In genomic region chr7:7595451-7595850, GRCh38 we compare ENCODE assay signal across 9 cellular contexts. TPM values are rescaled to one million over a fixed set of nuclear protein-coding genes. Genes with fewer than 3 reads are reported as not detected.
DNase-seq lines count a peak whose midpoint lies in the region; ATAC-seq and TF ChIP-seq lines count a peak whose summit lies in the region.
"Had no signal": no experiment of that assay in that cellular context is flagged by ENCODE, and none has a peak within 500 bp of the region (broad histone marks: within the 10 kb centered on the region; RNA-seq: fewer than 3 reads in every experiment).

No MANE protein-coding gene starts in this region.

- DNase-seq in DMS114 treated with DMSO at 0.1 percent for 48 hours (lab: John Stamatoyannopoulos, UW; ENCODE audit: unreplicated experiment) (peak; percentile 10), NCI-H1092 (lab: John Stamatoyannopoulos, UW) (peak; percentile 9), breast epithelium (ENCODE audit: low spot score in 2 of 2) (no peak), hypothalamus (lab: John Stamatoyannopoulos, UW) (no peak)
- no peak for DNase-seq in natural killer cell treated with Interleukin-12 subunit alpha and Interleukin-12 subunit beta and Interleukin-15 and Interleukin-18, amount 100 ng/mL, for 72 hours (ENCODE audit: low spot score)
- no peak for DNase-seq in activated naive CD4-positive, alpha-beta T cell treated with anti-CD3 and anti-CD28 coated beads for 36 hours

- intact Hi-C loops in breast epithelium (cut with DNase I; ENCODE audit: low total_unique reads) = no loop called here
- intact Hi-C loops in activated naive CD4-positive, alpha-beta T cell treated with anti-CD3 and anti-CD28 coated beads for 36 hours (cut with micrococcal nuclease) = loop anchor here (1.0 to 5.0 kb wide), 5 partner anchors 166 to 701 kb away; no protein-coding TSS in a partner anchor

- no peaks in the 10 kb centered on the region for H3K9me3 ChIP-seq in breast epithelium

- peaks cover 9 to 16% of the 10 kb centered on the region in 2 donors for H3K4me1 Mint-ChIP-seq in natural killer cell treated with Interleukin-12 subunit alpha and Interleukin-12 subunit beta and Interleukin-15 and Interleukin-18, amount 100 ng/mL, for 72 hours (ENCODE audit: low read depth in 2 of 2)
- peaks cover 3% of the 10 kb centered on the region for H3K4me1 Mint-ChIP-seq in activated naive CD4-positive, alpha-beta T cell treated with anti-CD3 and anti-CD28 coated beads for 36 hours (ENCODE audit: low read depth)

- H3K27me3 Mint-ChIP-seq in natural killer cell treated with Interleukin-12 subunit alpha and Interleukin-12 subunit beta and Interleukin-15 and Interleukin-18, amount 100 ng/mL, for 72 hours = no peaks in the 10 kb centered on the region
- H3K27me3 Mint-ChIP-seq in activated naive CD4-positive, alpha-beta T cell treated with anti-CD3 and anti-CD28 coated beads for 36 hours (ENCODE audit: low read depth) = no peaks in the 10 kb centered on the region

- no peak for ATAC-seq in natural killer cell treated with Interleukin-12 subunit alpha and Interleukin-12 subunit beta and Interleukin-15 and Interleukin-18, amount 100 ng/mL, for 72 hours
- ATAC-seq in HG02884 (IDR thresholded peaks at IDR 0.05; ENCODE audit: unreplicated experiment) (no peak), HG03457 (IDR thresholded peaks at IDR 0.05; ENCODE audit: unreplicated experiment) (no peak)

- no peak overlapping the region for H3K4me3 ChIP-seq in breast epithelium

- no peaks in the 10 kb centered on the region for H3K9me3 Mint-ChIP-seq in natural killer cell treated with Interleukin-12 subunit alpha and Interleukin-12 subunit beta and Interleukin-15 and Interleukin-18, amount 100 ng/mL, for 72 hours
- no peaks in the 10 kb centered on the region for H3K9me3 Mint-ChIP-seq in activated naive CD4-positive, alpha-beta T cell treated with anti-CD3 and anti-CD28 coated beads for 36 hours

- H3K36me3 ChIP-seq in breast epithelium = no peaks in the 10 kb centered on the region

- H3K4me3 Mint-ChIP-seq in natural killer cell treated with Interleukin-12 subunit alpha and Interleukin-12 subunit beta and Interleukin-15 and Interleukin-18, amount 100 ng/mL, for 72 hours = peak overlapping the region; percentile 49
- no peak overlapping the region for H3K4me3 Mint-ChIP-seq in activated naive CD4-positive, alpha-beta T cell treated with anti-CD3 and anti-CD28 coated beads for 36 hours

- no peak overlapping the region for H3K27ac ChIP-seq in breast epithelium

- no peaks in the 10 kb centered on the region for H3K4me1 ChIP-seq in breast epithelium

- H3K27me3 ChIP-seq in breast epithelium = no peaks in the 10 kb centered on the region

- H3K36me3 Mint-ChIP-seq in natural killer cell treated with Interleukin-12 subunit alpha and Interleukin-12 subunit beta and Interleukin-15 and Interleukin-18, amount 100 ng/mL, for 72 hours = peaks cover 17% of the 10 kb centered on the region
- peaks cover 27% of the 10 kb centered on the region for H3K36me3 Mint-ChIP-seq in activated naive CD4-positive, alpha-beta T cell treated with anti-CD3 and anti-CD28 coated beads for 36 hours (ENCODE audit: low read depth)

- CTCF ChIA-PET in activated naive CD4-positive, alpha-beta T cell treated with anti-CD3 and anti-CD28 coated beads for 36 hours (lab: Charles Lee) = interaction anchor here (0.8 to 1.5 kb wide), 4 partner anchors 23 to 492 kb away, joined by 3 to 8 read pairs (median 4); no protein-coding TSS in a partner anchor

- no peak overlapping the region for H3K27ac Mint-ChIP-seq in natural killer cell treated with Interleukin-12 subunit alpha and Interleukin-12 subunit beta and Interleukin-15 and Interleukin-18, amount 100 ng/mL, for 72 hours
- H3K27ac Mint-ChIP-seq in activated naive CD4-positive, alpha-beta T cell treated with anti-CD3 and anti-CD28 coated beads for 36 hours = no peak overlapping the region

- TF ChIP-seq POLR2A in breast epithelium (IDR thresholded peaks at IDR 0.05) = no peak

- TF ChIP-seq CTCF in breast epithelium (IDR thresholded peaks at IDR 0.05) = peak in 2 of 3 donors; percentile 36 to 40

RNA-seq across cellular contexts. Expression of gene MIOS, which starts 28.8 kb away (rescaled TPM):
- total RNA-seq in breast epithelium = 10 to 100 TPM; 35.0 to 59.9 (median 56.7) TPM
- 10 to 100 TPM; 22.0 to 33.8 TPM for total RNA-seq in natural killer cell treated with Interleukin-12 subunit alpha and Interleukin-12 subunit beta and Interleukin-15 and Interleukin-18, amount 100 ng/mL, for 72 hours
- total RNA-seq in activated naive CD4-positive, alpha-beta T cell treated with anti-CD3 and anti-CD28 coated beads for 36 hours = 10 to 100 TPM; 40.6 to 43.0 TPM

RNA-seq across cellular contexts. Expression of gene UMAD1, which starts 45.1 kb away (rescaled TPM):
- 10 to 100 TPM; 13.6 to 25.6 (median 17.7) TPM for total RNA-seq in breast epithelium
- 10 to 100 TPM in 1 of 2 donors, 1 to 10 TPM in 1; 9.3 to 11.4 TPM for total RNA-seq in natural killer cell treated with Interleukin-12 subunit alpha and Interleukin-12 subunit beta and Interleukin-15 and Interleukin-18, amount 100 ng/mL, for 72 hours
- total RNA-seq in activated naive CD4-positive, alpha-beta T cell treated with anti-CD3 and anti-CD28 coated beads for 36 hours = 10 to 100 TPM; 13.8 to 14.3 TPM

RNA-seq across cellular contexts. Expression of gene COL28A1, which starts 59.8 kb away (rescaled TPM):
- 1 to 10 TPM; 1.1 to 5.7 (median 4.9) TPM for total RNA-seq in breast epithelium
- under 1 TPM in 1 of 2 donors, not detected in 1; 0.24 TPM for total RNA-seq in natural killer cell treated with Interleukin-12 subunit alpha and Interleukin-12 subunit beta and Interleukin-15 and Interleukin-18, amount 100 ng/mL, for 72 hours
- not detected for total RNA-seq in activated naive CD4-positive, alpha-beta T cell treated with anti-CD3 and anti-CD28 coated beads for 36 hours
- total RNA-seq: glomerular endothelial cell had no signal

Comparison
In these comparisons a context has a peak if more than half of its experiments do, and no peak if none do; other contexts are left out.
1. DNase-seq: peak in DMS114 treated with DMSO at 0.1 percent for 48 hours (single experiment) and NCI-H1092 (single experiment); none in breast epithelium (0 of 2), natural killer cell treated with Interleukin-12 subunit alpha and Interleukin-12 subunit beta and Interleukin-15 and Interleukin-18, amount 100 ng/mL, for 72 hours (single experiment), hypothalamus (0 of 51) and activated naive CD4-positive, alpha-beta T cell treated with anti-CD3 and anti-CD28 coated beads for 36 hours (single experiment).